ENCODE assay signal across 8 cellular contexts in genomic region chr5:52801329-52801728, GRCh38. TPM values are rescaled to one million over a fixed set of nuclear protein-coding genes. Genes with fewer than 3 reads are reported as not detected.
DNase-seq lines count a peak whose midpoint lies in the region; ATAC-seq and TF ChIP-seq lines count a peak whose summit lies in the region.

No MANE protein-coding gene starts in this region.

- H3K9me3 ChIP-seq in right atrium auricular region (no peaks in the 10 kb centered on the region), gastrocnemius medialis (no peaks in the 10 kb centered on the region)

- TF ChIP-seq CTCF in right atrium auricular region (IDR thresholded peaks at IDR 0.05) = no peak
- TF ChIP-seq CTCF in activated B cell treated with CpG ODN at 0.5 μM for 24 hours (IDR thresholded peaks at IDR 0.05) = no peak
- no peak for TF ChIP-seq CTCF in gastrocnemius medialis (IDR thresholded peaks at IDR 0.05 in 4 of 5, conservative IDR thresholded peaks at IDR 0.05 in 1 of 5)
- no peak for TF ChIP-seq CTCF in GM10266 (IDR thresholded peaks at IDR 0.05; ENCODE audit: control insufficient read depth, insufficient read depth, low read depth, missing control alignments)

- H3K4me1 ChIP-seq in right atrium auricular region = peaks cover 0 to 72% of the 10 kb centered on the region in 2 donors
- peaks cover 58 to 59% of the 10 kb centered on the region in 2 donors for H3K4me1 ChIP-seq in gastrocnemius medialis

- DNase-seq in right atrium auricular region (ENCODE audit: low spot score) (no peak), left ventricle myocardium superior (no peak), activated B cell treated with CpG ODN at 0.5 μM for 24 hours (no peak), glomerular visceral epithelial cell (ENCODE audit: extremely low spot score) (peak; percentile 48), gastrocnemius medialis (no peak), GM10266 (ENCODE audit: extremely low spot score) (no peak)

- no peaks in the 10 kb centered on the region for H3K9me3 Mint-ChIP-seq in activated B cell treated with CpG ODN at 0.5 μM for 24 hours

- peak overlapping the region; percentile 94 to 95 for H3K27ac ChIP-seq in right atrium auricular region
- peak overlapping the region; percentile 88 to 96 (median 92) for H3K27ac ChIP-seq in gastrocnemius medialis

- H3K4me3 ChIP-seq in right atrium auricular region (peak overlapping the region; percentile 51 to 61), gastrocnemius medialis (peak overlapping the region; percentile 62 to 81 (median 76))

- CTCF ChIA-PET in activated B cell treated with CpG ODN at 0.5 μM for 24 hours (lab: Charles Lee) = no interaction called here

- H3K36me3 ChIP-seq in right atrium auricular region = peaks cover 4% of the 10 kb centered on the region
- peaks cover 0 to 8% of the 10 kb centered on the region in 2 donors for H3K36me3 ChIP-seq in gastrocnemius medialis

- no peaks in the 10 kb centered on the region for H3K27me3 ChIP-seq in right atrium auricular region
- no peaks in the 10 kb centered on the region for H3K27me3 ChIP-seq in gastrocnemius medialis

- TF ChIP-seq POLR2A in gastrocnemius medialis (IDR thresholded peaks at IDR 0.05) = no peak

- H3K4me1 Mint-ChIP-seq in activated B cell treated with CpG ODN at 0.5 μM for 24 hours = peaks cover 59% of the 10 kb centered on the region

- POLR2A ChIA-PET in activated B cell treated with CpG ODN at 0.5 μM for 24 hours (lab: Charles Lee) = interaction anchor here (1.5 to 4.1 kb wide), 2 partner anchors 13 to 33 kb away, joined by 4 to 51 read pairs; partner anchors contain the start of genes ITGA1 and PELO

- ATAC-seq in left ventricle myocardium superior = no peak
- ATAC-seq in activated B cell treated with CpG ODN at 0.5 μM for 24 hours (ENCODE audit: low read depth) = no peak
- ATAC-seq in gastrocnemius medialis = peak in 1 of 2 donors; percentile 7
- no peak for ATAC-seq in HG03097 (IDR thresholded peaks at IDR 0.05; ENCODE audit: low FRiP score, unreplicated experiment)
- ATAC-seq in GM21619 (IDR thresholded peaks at IDR 0.05; ENCODE audit: unreplicated experiment) = no peak

- H3K27me3 Mint-ChIP-seq in activated B cell treated with CpG ODN at 0.5 μM for 24 hours = no peaks in the 10 kb centered on the region

- in situ Hi-C loops in gastrocnemius medialis (cut with MboI; ENCODE audit: low sequenced_read_pairs in 4 of 4) = no loop called here

- peak overlapping the region; percentile 93 for H3K4me3 Mint-ChIP-seq in activated B cell treated with CpG ODN at 0.5 μM for 24 hours

- H3K36me3 Mint-ChIP-seq in activated B cell treated with CpG ODN at 0.5 μM for 24 hours (ENCODE audit: low read depth) = peaks cover 32% of the 10 kb centered on the region

- H3K27ac Mint-ChIP-seq in activated B cell treated with CpG ODN at 0.5 μM for 24 hours = peak overlapping the region; percentile 90

- intact Hi-C loops in left ventricle myocardium superior (cut with micrococcal nuclease) = loop anchor here (10.0 kb wide), 1 partner anchor 93 kb away; no protein-coding TSS in a partner anchor
- intact Hi-C loops in activated B cell treated with CpG ODN at 0.5 μM for 24 hours (cut with micrococcal nuclease) = loop anchor here (10.0 kb wide), 1 partner anchor 1513 kb away; the partner anchor contains the start of gene ARL15
- intact Hi-C loops in gastrocnemius medialis (cut with DNase I; ENCODE audit: low total_unique reads) = loop anchor here (2.0 to 5.0 kb wide), 2 partner anchors 306 to 1653 kb away; partner anchors contain the start of genes HSPB3 and MOCS2

RNA-seq across cellular contexts. Expression of gene ITGA1, which starts 13.6 kb away (rescaled TPM):
- 10 to 100 TPM; 13.2 to 26.8 TPM for total RNA-seq in right atrium auricular region
- 29.2 TPM for total RNA-seq in left ventricle myocardium superior
- 28.4 and 34.0 TPM in 2 replicates for total RNA-seq in activated B cell treated with CpG ODN at 0.5 μM for 24 hours
- 10 to 100 TPM in 2 of 4 donors, 1 to 10 TPM in 2; 5.7 to 20.4 (median 12.4) TPM for total RNA-seq in gastrocnemius medialis

RNA-seq across cellular contexts. Expression of gene PELO, which starts 13.6 kb away (rescaled TPM):
- 10 to 100 TPM in 1 of 2 donors, 1 to 10 TPM in 1; 8.5 to 11.8 TPM for total RNA-seq in right atrium auricular region
- total RNA-seq in left ventricle myocardium superior = 22.5 TPM
- total RNA-seq in activated B cell treated with CpG ODN at 0.5 μM for 24 hours = 20.0 and 23.0 TPM in 2 replicates
- 10 to 100 TPM; 13.8 to 28.5 (median 18.5) TPM for total RNA-seq in gastrocnemius medialis
